Comparison of ENCODE assay signal across 8 cellular contexts in genomic region chr22:46761539-46762237, GRCh38. TPM values are rescaled to one million over a fixed set of nuclear protein-coding genes. Genes with fewer than 3 reads are reported as not detected.
DNase-seq lines count a peak whose midpoint lies in the region; ATAC-seq, FAIRE-seq and TF ChIP-seq lines count a peak whose summit lies in the region.

No MANE protein-coding gene starts in this region.

- H3K4me1 Mint-ChIP-seq in endothelial cell (ENCODE audit: unreplicated experiment), result peaks cover 25% of the 10 kb centered on the region

- ATAC-seq in pancreas, result peak in 1 of 4 donors; percentile 9

- H3K27me3 Mint-ChIP-seq in endothelial cell (ENCODE audit: unreplicated experiment), result peaks cover 5% of the 10 kb centered on the region

- peak overlapping the region; percentile 99 for H3K4me3 Mint-ChIP-seq in endothelial cell (ENCODE audit: unreplicated experiment)

- peak overlapping the region; percentile 86 for H3K27ac Mint-ChIP-seq in endothelial cell (ENCODE audit: unreplicated experiment)

- H3K9me3 Mint-ChIP-seq in endothelial cell (ENCODE audit: unreplicated experiment), result no peaks in the 10 kb centered on the region

- peaks cover 9% of the 10 kb centered on the region for H3K9me3 ChIP-seq in NT2/D1 (ENCODE audit: insufficient read depth, low read length)
- no peaks in the 10 kb centered on the region for H3K9me3 ChIP-seq in pancreas

- no peak for FAIRE-seq in pancreas (lab: Jason Lieb, UNC)

- H3K9ac ChIP-seq in NT2/D1 (ENCODE audit: insufficient read length, low read depth), result peak overlapping the region; percentile 96

- no peaks in the 10 kb centered on the region for H3K4me1 ChIP-seq in NT2/D1 (ENCODE audit: insufficient read depth, insufficient read length)
- H3K4me1 ChIP-seq in pancreas, result peaks cover 9 to 32% (median 12%) of the 10 kb centered on the region in 3 donors

- H3K36me3 ChIP-seq in NT2/D1 (ENCODE audit: insufficient read depth, insufficient read length, low read length) (peaks cover 25% of the 10 kb centered on the region), pancreas (no peaks in the 10 kb centered on the region)

- WGBS in pancreas, 2 donors, result 3 to 4% methylated on average over 17 of the region's 17 CpGs

- TF ChIP-seq CTCF in GM12865 (IDR thresholded peaks at IDR 0.05; ENCODE audit: insufficient read depth, low read depth, low read length, missing control alignments), result no peak
- TF ChIP-seq CTCF in endothelial cell (IDR thresholded peaks at IDR 0.05; ENCODE audit: unreplicated experiment), result no peak
- TF ChIP-seq CTCF in pancreas (IDR thresholded peaks at IDR 0.05), result no peak

- H3K27me3 ChIP-seq in NT2/D1 (ENCODE audit: insufficient read depth, insufficient read length) (no peaks in the 10 kb centered on the region), pancreas (no peaks in the 10 kb centered on the region)

- DNase-seq in GM12865 (ENCODE audit: low read depth), result no peak
- no peak for DNase-seq in NT2/D1 (ENCODE audit: low read depth, low spot score)
- no peak for DNase-seq in endothelial cell (ENCODE audit: low spot score)
- peak in 1 of 6 donors; percentile 1 for DNase-seq in pancreas
- no peak for DNase-seq in kidney glomerular epithelial cell (lab: John Stamatoyannopoulos, UW)
- DNase-seq in NCI-H1092 (lab: John Stamatoyannopoulos, UW), result no peak
- DNase-seq in COLO668 (lab: John Stamatoyannopoulos, UW; ENCODE audit: unreplicated experiment), result no peak
- DNase-seq in KG1 (lab: John Stamatoyannopoulos, UW), result no peak

- intact Hi-C loops in pancreas (cut with DNase I), result no loop called here

- peak overlapping the region; percentile 93 for H3K4me3 ChIP-seq in GM12865 (ENCODE audit: low read depth, low read length)
- peak overlapping the region; percentile 95 for H3K4me3 ChIP-seq in NT2/D1 (ENCODE audit: insufficient read length, low read depth)
- H3K4me3 ChIP-seq in pancreas, result peak overlapping the region; percentile 88 to 99 (median 95)

- peak overlapping the region; percentile 81 to 96 (median 94) for H3K27ac ChIP-seq in pancreas

- H3K36me3 Mint-ChIP-seq in endothelial cell (ENCODE audit: low read depth, unreplicated experiment), result peaks cover 17% of the 10 kb centered on the region

RNA-seq across cellular contexts. Expression of gene TBC1D22A, which starts 0.8 kb away (rescaled TPM):
- total RNA-seq in endothelial cell (ENCODE audit: unreplicated experiment), result 25.3 TPM
- total RNA-seq in pancreas, result 10 to 100 TPM; 14.3 to 17.6 (median 16.3) TPM
- polyA plus RNA-seq in pancreas, result 10 to 100 TPM; 12.0 to 12.8 TPM

RNA-seq across cellular contexts. Expression of gene CERK, which starts 23.6 kb away (rescaled TPM):
- total RNA-seq in endothelial cell (ENCODE audit: unreplicated experiment) (57.7 TPM), pancreas (10 to 100 TPM; 24.7 to 32.7 (median 29.7) TPM)
- polyA plus RNA-seq in pancreas, result 10 to 100 TPM; 12.7 to 30.0 TPM
